Comparison of ENCODE assay signal across 1 cellular context in the genomic region with DNA sequence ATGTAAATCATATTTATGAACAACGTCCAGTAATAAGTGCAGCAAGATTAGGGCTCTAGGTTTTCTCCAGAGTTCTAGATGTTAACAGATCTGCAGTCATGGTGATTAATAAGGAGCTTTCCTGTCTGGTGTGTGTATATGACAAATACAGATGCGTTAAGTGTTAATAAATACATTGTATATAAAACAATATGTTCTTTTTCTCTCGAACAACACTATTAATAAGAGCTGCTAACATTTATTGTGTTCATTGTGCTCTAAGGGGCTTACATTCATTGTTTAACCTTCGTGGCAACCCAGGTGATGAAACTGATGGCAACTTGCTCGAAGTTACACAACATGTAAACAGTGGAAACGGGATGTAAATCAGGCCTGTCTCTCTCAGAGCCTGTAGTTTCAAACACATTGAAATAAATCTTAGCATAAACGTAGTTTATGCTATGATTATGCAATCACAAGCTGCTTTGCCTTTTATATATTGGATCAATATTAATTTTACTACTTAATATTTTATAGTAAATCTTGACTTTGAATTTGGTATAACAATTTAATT.
A peak's percentile ranks its signal among the peaks of the same experiment; 100 is the strongest.
TF ChIP-seq lines count a peak whose summit lies in the region.

No MANE protein-coding gene starts in this region.

TF ChIP-seq in K562, 482 proteins besides CTCF, POLR2A, EP300 and RAD21 (continued from another document and continues in another):
- TF ChIP-seq ATF4 (CRISPR knock-in tag; IDR thresholded peaks at IDR 0.05) (peak; percentile 91), KAT2B (IDR thresholded peaks at IDR 0.05; ENCODE audit: low read depth, low read length) (no peak), FOXA1 (IDR thresholded peaks at IDR 0.05; ENCODE audit: borderline replicate concordance) (no peak), ZFPM2 (CRISPR knock-in tag; IDR thresholded peaks at IDR 0.05) (no peak), XRCC3 (IDR thresholded peaks at IDR 0.05) (no peak), CREB1 (IDR thresholded peaks at IDR 0.05) (no peak), CREB1 (CRISPR knock-in tag; IDR thresholded peaks at IDR 0.05) (no peak), CCAR2 (IDR thresholded peaks at IDR 0.05; ENCODE audit: low read depth, low read length) (no peak), MED1 (CRISPR knock-in tag; IDR thresholded peaks at IDR 0.05; ENCODE audit: borderline replicate concordance) (no peak), ZNF655 (CRISPR knock-in tag; IDR thresholded peaks at IDR 0.05) (no peak), USF2 (CRISPR knock-in tag; IDR thresholded peaks at IDR 0.05) (no peak), ZNF121 (CRISPR knock-in tag; conservative IDR thresholded peaks at IDR 0.05) (no peak), SMC3 (conservative IDR thresholded peaks at IDR 0.05; ENCODE audit: insufficient read depth, low read depth, low read length) (no peak), ZNF551 (CRISPR knock-in tag; IDR thresholded peaks at IDR 0.05) (no peak), STAT6 (CRISPR knock-in tag; IDR thresholded peaks at IDR 0.05) (no peak), MCM7 (IDR thresholded peaks at IDR 0.05) (no peak), NR3C1 (CRISPR knock-in tag; IDR thresholded peaks at IDR 0.05) (no peak), ZNF197 (CRISPR knock-in tag; IDR thresholded peaks at IDR 0.05; ENCODE audit: low read depth) (no peak; the same call in 1 of the 2 replicates), BACH1 (tag; IDR thresholded peaks at IDR 0.05) (peak; percentile 40; the same call in 1 of the 2 replicates), TEAD2 (tag; IDR thresholded peaks at IDR 0.05) (no peak), CXXC5 (CRISPR knock-in tag; IDR thresholded peaks at IDR 0.05) (0 out of 2 replicates have a peak, but pooled peaks have one; percentile 39), SIX5 (IDR thresholded peaks at IDR 0.05; ENCODE audit: borderline replicate concordance in 1 of 2, insufficient read depth in 1 of 2, low read depth in 1 of 2, low read length in 2 of 2) (no peak), ARHGAP35 (IDR thresholded peaks at IDR 0.05; ENCODE audit: partially characterized antibody) (no peak), NCOR1 (IDR thresholded peaks at IDR 0.05) (no peak)
- TF ChIP-seq, protein P1, sequence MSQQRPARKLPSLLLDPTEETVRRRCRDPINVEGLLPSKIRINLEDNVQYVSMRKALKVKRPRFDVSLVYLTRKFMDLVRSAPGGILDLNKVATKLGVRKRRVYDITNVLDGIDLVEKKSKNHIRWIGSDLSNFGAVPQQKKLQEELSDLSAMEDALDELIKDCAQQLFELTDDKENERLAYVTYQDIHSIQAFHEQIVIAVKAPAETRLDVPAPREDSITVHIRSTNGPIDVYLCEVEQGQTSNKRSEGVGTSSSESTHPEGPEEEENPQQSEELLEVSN (IDR thresholded peaks at IDR 0.05; ENCODE audit: borderline replicate concordance in 1 of 2, extremely low read depth in 1 of 2, insufficient read depth in 1 of 2, insufficient read length in 1 of 2, low read depth in 1 of 2, low read length in 1 of 2, poor library complexity in 1 of 2, severe bottlenecking in 1 of 2): no peak
- TF ChIP-seq, protein P2, sequence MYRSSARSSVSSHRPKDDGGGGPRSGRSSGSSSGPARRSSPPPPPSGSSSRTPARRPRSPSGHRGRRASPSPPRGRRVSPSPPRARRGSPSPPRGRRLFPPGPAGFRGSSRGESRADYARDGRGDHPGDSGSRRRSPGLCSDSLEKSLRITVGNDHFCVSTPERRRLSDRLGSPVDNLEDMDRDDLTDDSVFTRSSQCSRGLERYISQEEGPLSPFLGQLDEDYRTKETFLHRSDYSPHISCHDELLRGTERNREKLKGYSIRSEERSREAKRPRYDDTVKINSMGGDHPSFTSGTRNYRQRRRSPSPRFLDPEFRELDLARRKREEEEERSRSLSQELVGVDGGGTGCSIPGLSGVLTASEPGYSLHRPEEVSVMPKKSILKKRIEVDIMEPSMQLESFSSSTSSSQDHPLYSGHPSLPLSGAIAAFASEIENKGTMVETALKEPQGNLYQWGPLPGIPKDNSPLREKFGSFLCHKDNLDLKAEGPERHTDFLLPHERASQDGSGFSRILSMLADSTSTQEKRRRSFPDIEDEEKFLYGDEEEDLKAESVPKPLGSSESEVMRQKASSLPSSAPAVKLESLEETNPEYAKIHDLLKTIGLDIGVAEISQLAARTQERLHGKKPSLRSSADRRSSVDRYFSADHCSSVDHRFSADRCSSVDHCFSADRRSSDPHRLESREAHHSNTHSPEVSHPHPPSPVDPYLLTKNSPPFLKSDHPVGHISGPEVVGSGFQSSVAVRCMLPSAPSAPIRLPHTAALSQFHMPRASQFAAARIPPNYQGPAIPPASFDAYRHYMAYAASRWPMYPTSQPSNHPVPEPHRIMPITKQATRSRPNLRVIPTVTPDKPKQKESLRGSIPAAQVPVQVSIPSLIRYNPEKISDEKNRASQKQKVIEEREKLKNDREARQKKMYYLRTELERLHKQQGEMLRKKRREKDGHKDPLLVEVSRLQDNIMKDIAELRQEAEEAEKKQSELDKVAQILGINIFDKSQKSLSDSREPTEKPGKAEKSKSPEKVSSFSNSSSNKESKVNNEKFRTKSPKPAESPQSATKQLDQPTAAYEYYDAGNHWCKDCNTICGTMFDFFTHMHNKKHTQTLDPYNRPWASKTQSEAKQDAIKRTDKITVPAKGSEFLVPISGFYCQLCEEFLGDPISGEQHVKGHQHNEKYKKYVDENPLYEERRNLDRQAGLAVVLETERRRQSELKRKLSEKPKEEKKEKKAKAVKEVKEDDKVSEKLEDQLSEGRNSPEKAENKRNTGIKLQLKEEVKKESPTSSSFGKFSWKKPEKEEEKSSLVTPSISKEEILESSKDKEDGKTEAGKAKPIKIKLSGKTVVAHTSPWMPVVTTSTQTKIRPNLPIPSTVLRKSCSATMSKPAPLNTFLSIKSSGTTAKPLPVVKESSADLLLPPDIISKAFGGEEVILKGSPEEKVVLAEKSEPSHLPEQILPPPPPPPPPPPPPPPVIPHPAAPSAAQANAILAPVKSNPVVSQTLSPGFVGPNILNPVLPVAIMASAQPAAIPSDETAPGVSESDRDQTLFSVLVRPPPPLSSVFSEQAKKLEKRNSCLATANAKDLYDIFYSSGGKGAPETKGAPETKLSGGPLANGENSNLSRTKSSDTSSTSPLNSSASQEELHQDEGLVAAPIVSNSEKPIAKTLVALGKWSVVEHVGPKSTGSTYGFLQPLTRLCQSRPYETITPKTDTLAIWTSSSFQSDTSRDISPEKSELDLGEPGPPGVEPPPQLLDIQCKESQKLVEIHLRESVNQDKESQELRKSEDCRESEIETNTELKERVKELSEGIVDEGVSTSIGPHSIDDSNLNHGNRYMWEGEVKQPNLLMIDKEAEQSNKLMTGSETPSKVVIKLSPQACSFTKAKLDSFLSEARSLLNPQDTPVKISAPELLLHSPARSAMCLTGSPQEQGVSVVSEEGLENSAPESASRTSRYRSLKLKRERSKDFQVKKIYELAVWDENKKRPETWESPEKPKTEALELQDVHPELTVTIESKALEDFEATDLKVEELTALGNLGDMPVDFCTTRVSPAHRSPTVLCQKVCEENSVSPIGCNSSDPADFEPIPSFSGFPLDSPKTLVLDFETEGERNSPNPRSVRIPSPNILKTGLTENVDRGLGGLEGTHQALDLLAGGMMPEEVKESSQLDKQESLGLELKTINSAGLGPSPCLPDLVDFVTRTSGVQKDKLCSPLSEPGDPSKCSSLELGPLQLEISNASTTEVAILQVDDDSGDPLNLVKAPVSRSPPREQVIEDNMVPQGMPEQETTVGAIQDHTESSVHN (IDR thresholded peaks at IDR 0.05; ENCODE audit: borderline replicate concordance in 1 of 2, low read depth in 1 of 2): peak; percentile 27 to 56; a peak in 2 of 4 replicates
- TF ChIP-seq, protein P3, sequence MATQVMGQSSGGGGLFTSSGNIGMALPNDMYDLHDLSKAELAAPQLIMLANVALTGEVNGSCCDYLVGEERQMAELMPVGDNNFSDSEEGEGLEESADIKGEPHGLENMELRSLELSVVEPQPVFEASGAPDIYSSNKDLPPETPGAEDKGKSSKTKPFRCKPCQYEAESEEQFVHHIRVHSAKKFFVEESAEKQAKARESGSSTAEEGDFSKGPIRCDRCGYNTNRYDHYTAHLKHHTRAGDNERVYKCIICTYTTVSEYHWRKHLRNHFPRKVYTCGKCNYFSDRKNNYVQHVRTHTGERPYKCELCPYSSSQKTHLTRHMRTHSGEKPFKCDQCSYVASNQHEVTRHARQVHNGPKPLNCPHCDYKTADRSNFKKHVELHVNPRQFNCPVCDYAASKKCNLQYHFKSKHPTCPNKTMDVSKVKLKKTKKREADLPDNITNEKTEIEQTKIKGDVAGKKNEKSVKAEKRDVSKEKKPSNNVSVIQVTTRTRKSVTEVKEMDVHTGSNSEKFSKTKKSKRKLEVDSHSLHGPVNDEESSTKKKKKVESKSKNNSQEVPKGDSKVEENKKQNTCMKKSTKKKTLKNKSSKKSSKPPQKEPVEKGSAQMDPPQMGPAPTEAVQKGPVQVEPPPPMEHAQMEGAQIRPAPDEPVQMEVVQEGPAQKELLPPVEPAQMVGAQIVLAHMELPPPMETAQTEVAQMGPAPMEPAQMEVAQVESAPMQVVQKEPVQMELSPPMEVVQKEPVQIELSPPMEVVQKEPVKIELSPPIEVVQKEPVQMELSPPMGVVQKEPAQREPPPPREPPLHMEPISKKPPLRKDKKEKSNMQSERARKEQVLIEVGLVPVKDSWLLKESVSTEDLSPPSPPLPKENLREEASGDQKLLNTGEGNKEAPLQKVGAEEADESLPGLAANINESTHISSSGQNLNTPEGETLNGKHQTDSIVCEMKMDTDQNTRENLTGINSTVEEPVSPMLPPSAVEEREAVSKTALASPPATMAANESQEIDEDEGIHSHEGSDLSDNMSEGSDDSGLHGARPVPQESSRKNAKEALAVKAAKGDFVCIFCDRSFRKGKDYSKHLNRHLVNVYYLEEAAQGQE (CRISPR knock-in tag; IDR thresholded peaks at IDR 0.05; ENCODE audit: low read depth): no peak
- TF ChIP-seq, protein P4, sequence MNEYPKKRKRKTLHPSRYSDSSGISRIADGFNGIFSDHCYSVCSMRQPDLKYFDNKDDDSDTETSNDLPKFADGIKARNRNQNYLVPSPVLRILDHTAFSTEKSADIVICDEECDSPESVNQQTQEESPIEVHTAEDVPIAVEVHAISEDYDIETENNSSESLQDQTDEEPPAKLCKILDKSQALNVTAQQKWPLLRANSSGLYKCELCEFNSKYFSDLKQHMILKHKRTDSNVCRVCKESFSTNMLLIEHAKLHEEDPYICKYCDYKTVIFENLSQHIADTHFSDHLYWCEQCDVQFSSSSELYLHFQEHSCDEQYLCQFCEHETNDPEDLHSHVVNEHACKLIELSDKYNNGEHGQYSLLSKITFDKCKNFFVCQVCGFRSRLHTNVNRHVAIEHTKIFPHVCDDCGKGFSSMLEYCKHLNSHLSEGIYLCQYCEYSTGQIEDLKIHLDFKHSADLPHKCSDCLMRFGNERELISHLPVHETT (CRISPR knock-in tag; conservative IDR thresholded peaks at IDR 0.05 in 1 of 2, IDR thresholded peaks at IDR 0.05 in 1 of 2): no peak
- TF ChIP-seq, protein P5, sequence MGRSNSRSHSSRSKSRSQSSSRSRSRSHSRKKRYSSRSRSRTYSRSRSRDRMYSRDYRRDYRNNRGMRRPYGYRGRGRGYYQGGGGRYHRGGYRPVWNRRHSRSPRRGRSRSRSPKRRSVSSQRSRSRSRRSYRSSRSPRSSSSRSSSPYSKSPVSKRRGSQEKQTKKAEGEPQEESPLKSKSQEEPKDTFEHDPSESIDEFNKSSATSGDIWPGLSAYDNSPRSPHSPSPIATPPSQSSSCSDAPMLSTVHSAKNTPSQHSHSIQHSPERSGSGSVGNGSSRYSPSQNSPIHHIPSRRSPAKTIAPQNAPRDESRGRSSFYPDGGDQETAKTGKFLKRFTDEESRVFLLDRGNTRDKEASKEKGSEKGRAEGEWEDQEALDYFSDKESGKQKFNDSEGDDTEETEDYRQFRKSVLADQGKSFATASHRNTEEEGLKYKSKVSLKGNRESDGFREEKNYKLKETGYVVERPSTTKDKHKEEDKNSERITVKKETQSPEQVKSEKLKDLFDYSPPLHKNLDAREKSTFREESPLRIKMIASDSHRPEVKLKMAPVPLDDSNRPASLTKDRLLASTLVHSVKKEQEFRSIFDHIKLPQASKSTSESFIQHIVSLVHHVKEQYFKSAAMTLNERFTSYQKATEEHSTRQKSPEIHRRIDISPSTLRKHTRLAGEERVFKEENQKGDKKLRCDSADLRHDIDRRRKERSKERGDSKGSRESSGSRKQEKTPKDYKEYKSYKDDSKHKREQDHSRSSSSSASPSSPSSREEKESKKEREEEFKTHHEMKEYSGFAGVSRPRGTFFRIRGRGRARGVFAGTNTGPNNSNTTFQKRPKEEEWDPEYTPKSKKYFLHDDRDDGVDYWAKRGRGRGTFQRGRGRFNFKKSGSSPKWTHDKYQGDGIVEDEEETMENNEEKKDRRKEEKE (IDR thresholded peaks at IDR 0.05; ENCODE audit: borderline replicate concordance in 1 of 2, control insufficient read depth in 1 of 2, low read depth in 2 of 2, low read length in 1 of 2): no peak
